In the genomic region with DNA sequence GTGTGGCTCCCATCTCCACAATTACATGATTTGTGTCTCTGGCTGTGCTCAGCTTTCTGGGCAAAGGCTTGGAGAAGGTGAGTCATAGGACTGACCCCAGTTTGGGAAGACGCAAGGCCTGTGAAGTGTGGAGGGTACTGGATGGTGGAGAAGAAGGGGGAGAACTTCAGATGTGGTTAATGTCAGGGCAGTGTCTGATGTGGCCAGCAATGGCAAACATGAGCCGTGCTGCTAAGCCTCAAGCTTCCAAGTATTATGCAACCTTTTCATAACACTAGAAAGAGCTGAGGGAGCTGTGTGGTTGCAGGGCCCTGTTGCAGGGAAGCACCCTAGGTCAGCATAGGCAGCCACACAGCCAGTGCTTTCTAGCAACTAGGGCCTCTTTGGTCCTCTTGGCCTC, we compare ENCODE assay signal across 29 cellular contexts.
A peak's percentile ranks its signal among the peaks of the same experiment; 100 is the strongest.
DNase-seq lines count a peak whose midpoint lies in the region; ATAC-seq, FAIRE-seq and TF ChIP-seq lines count a peak whose summit lies in the region.
"Had no signal": no experiment of that assay in that cellular context is flagged by ENCODE, and none has a peak within 500 bp of the region (broad histone marks: within the 10 kb centered on the region; RNA-seq: fewer than 3 reads in every experiment).

No MANE protein-coding gene starts in this region.

- H3K4me3 Mint-ChIP-seq in activated CD4-positive, alpha-beta memory T cell treated with anti-CD3 and anti-CD28 coated beads for 36 hours: no peak overlapping the region
- H3K4me3 Mint-ChIP-seq: activated B cell treated with CpG ODN at 0.5 μM for 24 hours; activated naive CD8-positive, alpha-beta T cell treated with anti-CD3 and anti-CD28 coated beads, Interleukin-2, amount 10 ng/mL, durations not matched to agents 7 days and 5 days; activated T-cell treated with anti-CD3 and anti-CD28 coated beads, Interleukin-2, amount 50 U/mL, for 4 hours; CD4-positive, alpha-beta T cell; endodermal cell; natural killer cell treated with Interleukin-12 subunit alpha and Interleukin-12 subunit beta and Interleukin-15 and Interleukin-18, amount 100 ng/mL, for 72 hours had no signal

- H3K27me3 Mint-ChIP-seq in activated CD4-positive, alpha-beta memory T cell treated with anti-CD3 and anti-CD28 coated beads for 36 hours: no peaks in the 10 kb centered on the region
- H3K27me3 Mint-ChIP-seq: activated B cell treated with CpG ODN at 0.5 μM for 24 hours; activated naive CD8-positive, alpha-beta T cell treated with anti-CD3 and anti-CD28 coated beads, Interleukin-2, amount 10 ng/mL, durations not matched to agents 7 days and 5 days; CD4-positive, alpha-beta T cell had no signal

- FAIRE-seq in bronchial epithelial cell (lab: Jason Lieb, UNC) (peak; percentile 36), urothelium cell line (lab: Jason Lieb, UNC) (no peak)
- FAIRE-seq: A549, D721Med, H1, HTR-8/SVneo had no signal

- H3K27ac Mint-ChIP-seq in activated CD4-positive, alpha-beta memory T cell treated with anti-CD3 and anti-CD28 coated beads for 36 hours: no peak overlapping the region
- H3K27ac Mint-ChIP-seq: activated B cell treated with CpG ODN at 0.5 μM for 24 hours; activated naive CD8-positive, alpha-beta T cell treated with anti-CD3 and anti-CD28 coated beads, Interleukin-2, amount 10 ng/mL, durations not matched to agents 7 days and 5 days; CD4-positive, alpha-beta T cell; endodermal cell; natural killer cell treated with Interleukin-12 subunit alpha and Interleukin-12 subunit beta and Interleukin-15 and Interleukin-18, amount 100 ng/mL, for 72 hours had no signal

- ATAC-seq in left cardiac atrium (peak; percentile 43 to 81), omental fat pad (ENCODE audit: low FRiP score) (peak; percentile 51)
- ATAC-seq: A549; activated T-cell treated with anti-CD3 and anti-CD28 coated beads, Interleukin-2, amount 50 U/mL, for 4 hours; natural killer cell treated with Interleukin-12 subunit alpha and Interleukin-12 subunit beta and Interleukin-15 and Interleukin-18, amount 100 ng/mL, for 72 hours had no signal

- no peaks in the 10 kb centered on the region for H3K9me3 Mint-ChIP-seq in activated CD4-positive, alpha-beta memory T cell treated with anti-CD3 and anti-CD28 coated beads for 36 hours
- H3K9me3 Mint-ChIP-seq: activated B cell treated with CpG ODN at 0.5 μM for 24 hours; activated T-cell treated with anti-CD3 and anti-CD28 coated beads, Interleukin-2, amount 50 U/mL, for 4 hours; CD4-positive, alpha-beta T cell; endodermal cell had no signal

- POLR2A ChIA-PET in activated CD4-positive, alpha-beta memory T cell treated with anti-CD3 and anti-CD28 coated beads for 36 hours (lab: Charles Lee): no interaction called here

- no peaks in the 10 kb centered on the region for H3K36me3 ChIP-seq in bronchial epithelial cell (ENCODE audit: control insufficient read depth, insufficient read depth, low read length)
- H3K36me3 ChIP-seq: ascending aorta, heart right ventricle, stomach had no signal

- CTCF ChIA-PET in activated CD4-positive, alpha-beta memory T cell treated with anti-CD3 and anti-CD28 coated beads for 36 hours (lab: Charles Lee): no interaction called here

- intact Hi-C loops in left cardiac atrium (cut with DNase I) (no loop called here), cardiac septum (cut with DNase I) (no loop called here)
- intact Hi-C loops in activated CD4-positive, alpha-beta memory T cell treated with anti-CD3 and anti-CD28 coated beads for 36 hours (cut with micrococcal nuclease): no loop called here

- TF ChIP-seq CTCF in bronchial epithelial cell (IDR thresholded peaks at IDR 0.05; ENCODE audit: insufficient read depth, low read length, severe bottlenecking): no peak
- TF ChIP-seq CTCF in omental fat pad (IDR thresholded peaks at IDR 0.05): no peak

- H3K4me3 ChIP-seq in bronchial epithelial cell (ENCODE audit: low read depth, low read length): no peak overlapping the region
- H3K4me3 ChIP-seq: A549, ascending aorta, heart right ventricle, SK-N-MC, stomach had no signal

- DNase-seq in left cardiac atrium: no peak
- no peak for DNase-seq in cardiac septum (ENCODE audit: low spot score)
- no peak for DNase-seq in bronchial epithelial cell (ENCODE audit: low read depth)
- no peak for DNase-seq in omental fat pad (ENCODE audit: low spot score)
- peak; percentile 11 for DNase-seq in urothelium cell line (ENCODE audit: low spot score)
- no peak for DNase-seq in NCI-H446 (lab: John Stamatoyannopoulos, UW)
- no peak for DNase-seq in activated CD4-positive, alpha-beta memory T cell treated with anti-CD3 and anti-CD28 coated beads for 36 hours
- DNase-seq in DMS153 treated with DMSO at 0.1 percent for 48 hours (lab: John Stamatoyannopoulos, UW; ENCODE audit: unreplicated experiment): no peak
- DNase-seq: activated B cell treated with CpG ODN at 0.5 μM for 24 hours; activated CD4-positive, alpha-beta T cell treated with anti-CD3 and anti-CD28 coated beads, Interleukin-2, amount 50 U/mL, for 1 hour; activated gamma-delta T cell; activated naive CD8-positive, alpha-beta T cell treated with anti-CD3 and anti-CD28 coated beads, Interleukin-2, amount 10 ng/mL, durations not matched to agents 7 days and 5 days; activated T-cell treated with anti-CD3 and anti-CD28 coated beads, Interleukin-2, amount 50 U/mL, for 4 hours; CD4-positive, alpha-beta T cell; dermis blood vessel endothelial cell; endodermal cell; heart right ventricle; KG1; NCI-H1436; NCI-H774; stimulated activated CD4-positive, alpha-beta T cell treated with anti-CD3 and anti-CD28 coated beads, Interleukin-4, amount 100 ng/mL, for 1 hour; stomach had no signal

- H3K27me3 ChIP-seq in bronchial epithelial cell (ENCODE audit: control insufficient read depth, insufficient read depth, low read length): no peaks in the 10 kb centered on the region
- H3K27me3 ChIP-seq: ascending aorta, stomach had no signal

- no peaks in the 10 kb centered on the region for H3K4me1 Mint-ChIP-seq in activated CD4-positive, alpha-beta memory T cell treated with anti-CD3 and anti-CD28 coated beads for 36 hours (ENCODE audit: low read depth)
- H3K4me1 Mint-ChIP-seq: activated B cell treated with CpG ODN at 0.5 μM for 24 hours; activated naive CD8-positive, alpha-beta T cell treated with anti-CD3 and anti-CD28 coated beads, Interleukin-2, amount 10 ng/mL, durations not matched to agents 7 days and 5 days had no signal

- H3K36me3 Mint-ChIP-seq in activated CD4-positive, alpha-beta memory T cell treated with anti-CD3 and anti-CD28 coated beads for 36 hours: no peaks in the 10 kb centered on the region
- H3K36me3 Mint-ChIP-seq: activated naive CD8-positive, alpha-beta T cell treated with anti-CD3 and anti-CD28 coated beads, Interleukin-2, amount 10 ng/mL, durations not matched to agents 7 days and 5 days; natural killer cell treated with Interleukin-12 subunit alpha and Interleukin-12 subunit beta and Interleukin-15 and Interleukin-18, amount 100 ng/mL, for 72 hours had no signal
